Comparison of ENCODE assay signal across 24 cellular contexts in genomic region chrX:27889878-27890277, GRCh38.
"Had no signal": no experiment of that assay in that cellular context is flagged by ENCODE, and none has a peak within 500 bp of the region (broad histone marks: within the 10 kb centered on the region; RNA-seq: fewer than 3 reads in every experiment).

No MANE protein-coding gene starts in this region.

- H3K27ac ChIP-seq: body of pancreas, cardiac muscle cell, foreskin keratinocyte, hepatocyte, left lung, stomach, suprapubic skin, tibial nerve had no signal

- H3K27me3 Mint-ChIP-seq: activated naive CD4-positive, alpha-beta T cell treated with anti-CD3 and anti-CD28 coated beads, Interleukin-2, amount 10 ng/mL, durations not matched to agents 7 days and 5 days; naive thymus-derived CD4-positive, alpha-beta T cell; stimulated activated memory B cell treated with anti-CD40 and anti-IgM and Interleukin-4, amounts not matched to agents 10 μg/mL and 1 μg/mL and 100 μg/mL, for 72 hours had no signal

- ATAC-seq: body of pancreas; left lung; naive thymus-derived CD4-positive, alpha-beta T cell; sciatic nerve; stimulated activated memory B cell treated with anti-CD40 and anti-IgM and Interleukin-4, amounts not matched to agents 10 μg/mL and 1 μg/mL and 100 μg/mL, for 72 hours had no signal

- H3K27ac Mint-ChIP-seq: activated naive CD4-positive, alpha-beta T cell treated with anti-CD3 and anti-CD28 coated beads, Interleukin-2, amount 10 ng/mL, durations not matched to agents 7 days and 5 days; immature natural killer cell; naive thymus-derived CD4-positive, alpha-beta T cell; stimulated activated memory B cell treated with anti-CD40 and anti-IgM and Interleukin-4, amounts not matched to agents 10 μg/mL and 1 μg/mL and 100 μg/mL, for 72 hours had no signal

- H3K36me3 Mint-ChIP-seq: activated naive CD4-positive, alpha-beta T cell treated with anti-CD3 and anti-CD28 coated beads, Interleukin-2, amount 10 ng/mL, durations not matched to agents 7 days and 5 days; immature natural killer cell; naive thymus-derived CD4-positive, alpha-beta T cell; stimulated activated memory B cell treated with anti-CD40 and anti-IgM and Interleukin-4, amounts not matched to agents 10 μg/mL and 1 μg/mL and 100 μg/mL, for 72 hours had no signal

- FAIRE-seq: urothelium cell line had no signal

- H3K4me2 ChIP-seq: hepatocyte, smooth muscle cell had no signal

- H3K9me3 ChIP-seq: body of pancreas, left lung, suprapubic skin, tibial nerve had no signal

- H3K4me1 Mint-ChIP-seq: activated naive CD4-positive, alpha-beta T cell treated with anti-CD3 and anti-CD28 coated beads, Interleukin-2, amount 10 ng/mL, durations not matched to agents 7 days and 5 days; immature natural killer cell; naive thymus-derived CD4-positive, alpha-beta T cell; stimulated activated memory B cell treated with anti-CD40 and anti-IgM and Interleukin-4, amounts not matched to agents 10 μg/mL and 1 μg/mL and 100 μg/mL, for 72 hours had no signal

- H3K4me3 ChIP-seq: body of pancreas, cardiac muscle cell, hepatocyte, left lung, lung, smooth muscle cell, stomach, suprapubic skin, tibial nerve had no signal

- H3K4me3 Mint-ChIP-seq: activated naive CD4-positive, alpha-beta T cell treated with anti-CD3 and anti-CD28 coated beads, Interleukin-2, amount 10 ng/mL, durations not matched to agents 7 days and 5 days; immature natural killer cell; naive thymus-derived CD4-positive, alpha-beta T cell; neural crest cell; stimulated activated memory B cell treated with anti-CD40 and anti-IgM and Interleukin-4, amounts not matched to agents 10 μg/mL and 1 μg/mL and 100 μg/mL, for 72 hours had no signal

- H3K4me1 ChIP-seq: body of pancreas, left lung, stomach, suprapubic skin, tibial nerve had no signal

- DNase-seq: activated CD4-positive, alpha-beta T cell treated with anti-CD3 and anti-CD28 coated beads for 4 hours; activated CD4-positive, alpha-beta T cell treated with anti-CD3 and anti-CD28 coated beads, Interleukin-2, amount 50 U/mL, for 48 hours; activated CD4-positive, CD25-positive, alpha-beta regulatory T cell; activated naive CD4-positive, alpha-beta T cell treated with anti-CD3 and anti-CD28 coated beads, Interleukin-2, amount 10 ng/mL, durations not matched to agents 7 days and 5 days; activated T-cell treated with anti-CD3 and anti-CD28 coated beads, Interleukin-2, amount 50 U/mL, for 48 hours; body of pancreas; cortex of kidney; immature natural killer cell; left lung; naive thymus-derived CD4-positive, alpha-beta T cell; occipital lobe; stimulated activated CD4-positive, alpha-beta T cell treated with anti-CD3 and anti-CD28 coated beads, Interleukin-15, amount 100 ng/mL, for 24 hours; stomach had no signal
